Comparison of ENCODE assay signal across 10 cellular contexts in genomic region chr15:61871926-61872522, GRCh38.
DNase-seq lines count a peak whose midpoint lies in the region; ATAC-seq, FAIRE-seq and TF ChIP-seq lines count a peak whose summit lies in the region.
"Had no signal": no experiment of that assay in that cellular context is flagged by ENCODE, and none has a peak within 500 bp of the region (broad histone marks: within the 10 kb centered on the region; RNA-seq: fewer than 3 reads in every experiment).

No MANE protein-coding gene starts in this region.

- no peaks in the 10 kb centered on the region for H3K27me3 Mint-ChIP-seq in CD8-positive, alpha-beta T cell (ENCODE audit: low read depth)
- H3K27me3 Mint-ChIP-seq in stimulated activated naive CD8-positive, alpha-beta T cell treated with anti-CD3 and anti-CD28 coated beads, Interleukin-15, amount 100 ng/mL, for 72 hours, result no peaks in the 10 kb centered on the region
- H3K27me3 Mint-ChIP-seq: IgD-negative memory B cell had no signal

- H3K4me3 ChIP-seq in CD8-positive, alpha-beta T cell (ENCODE audit: low read depth, low read length), result no peak overlapping the region
- H3K4me3 ChIP-seq in ascending aorta, result no peak overlapping the region

- no peak overlapping the region for H3K4me3 Mint-ChIP-seq in CD8-positive, alpha-beta T cell
- no peak overlapping the region for H3K4me3 Mint-ChIP-seq in stimulated activated naive CD8-positive, alpha-beta T cell treated with anti-CD3 and anti-CD28 coated beads, Interleukin-15, amount 100 ng/mL, for 72 hours
- H3K4me3 Mint-ChIP-seq: IgD-negative memory B cell, immature natural killer cell had no signal

- intact Hi-C loops in CD8-positive, alpha-beta T cell (cut with DNase I, micrococcal nuclease), result loop anchor here (1.0 to 10.0 kb wide), 4 partner anchors 199 to 870 kb away; no protein-coding TSS in a partner anchor
- intact Hi-C loops in ascending aorta (cut with DNase I), result loop anchor here (10.0 kb wide), 1 partner anchor 433 kb away; no protein-coding TSS in a partner anchor

- peaks cover 74% of the 10 kb centered on the region for H3K36me3 Mint-ChIP-seq in CD8-positive, alpha-beta T cell

- H3K27me3 ChIP-seq in CD8-positive, alpha-beta T cell (ENCODE audit: insufficient read depth, low read length), result no peaks in the 10 kb centered on the region
- H3K27me3 ChIP-seq in ascending aorta, result no peaks in the 10 kb centered on the region

- TF ChIP-seq CTCF in CD8-positive, alpha-beta T cell (IDR thresholded peaks at IDR 0.05), result peak; percentile 66
- TF ChIP-seq CTCF in ascending aorta (IDR thresholded peaks at IDR 0.05), result peak in 1 of 3 experiments; percentile 33

- FAIRE-seq in HTR-8/SVneo (lab: Jason Lieb, UNC), result no peak
- FAIRE-seq in TTC549 (lab: Jason Lieb, UNC), result peak; percentile 90

- H3K9me3 ChIP-seq in CD8-positive, alpha-beta T cell (ENCODE audit: low read length), result no peaks in the 10 kb centered on the region
- H3K9me3 ChIP-seq in ascending aorta, result no peaks in the 10 kb centered on the region

- no peaks in the 10 kb centered on the region for H3K4me1 ChIP-seq in CD8-positive, alpha-beta T cell (ENCODE audit: insufficient read depth, low read length)
- H3K4me1 ChIP-seq in ascending aorta, result no peaks in the 10 kb centered on the region

- POLR2A ChIA-PET in CD8-positive, alpha-beta T cell (lab: Charles Lee), result no interaction called here

- DNase-seq in CD8-positive, alpha-beta T cell, result no peak
- peak; percentile 5 for DNase-seq in HTR-8/SVneo (ENCODE audit: insufficient read length, low spot score)
- peak; percentile 32 for DNase-seq in iris pigment epithelial cell (ENCODE audit: low read depth)
- DNase-seq in GM19238 (ENCODE audit: insufficient read length, low spot score), result no peak
- DNase-seq in ascending aorta (ENCODE audit: low spot score in 2 of 2), result no peak
- no peak for DNase-seq in stimulated activated naive CD8-positive, alpha-beta T cell treated with anti-CD3 and anti-CD28 coated beads, Interleukin-15, amount 100 ng/mL, for 72 hours
- no peak for DNase-seq in amygdala (lab: John Stamatoyannopoulos, UW)

- H3K36me3 ChIP-seq in CD8-positive, alpha-beta T cell (ENCODE audit: insufficient read depth, low read length), result peaks cover 13% of the 10 kb centered on the region
- H3K36me3 ChIP-seq in ascending aorta, result peaks cover 9 to 28% of the 10 kb centered on the region in 2 donors

- CTCF ChIA-PET in CD8-positive, alpha-beta T cell (lab: Charles Lee), result interaction anchor here (1.2 kb wide), 1 partner anchor 121 kb away, joined by 4 read pairs; no protein-coding TSS in a partner anchor

- H3K27ac Mint-ChIP-seq in CD8-positive, alpha-beta T cell, result no peak overlapping the region
- no peak overlapping the region for H3K27ac Mint-ChIP-seq in stimulated activated naive CD8-positive, alpha-beta T cell treated with anti-CD3 and anti-CD28 coated beads, Interleukin-15, amount 100 ng/mL, for 72 hours
- H3K27ac Mint-ChIP-seq: IgD-negative memory B cell had no signal

- no peak for ATAC-seq in CD8-positive, alpha-beta T cell
- ATAC-seq in stimulated activated naive CD8-positive, alpha-beta T cell treated with anti-CD3 and anti-CD28 coated beads, Interleukin-15, amount 100 ng/mL, for 72 hours, result no peak

- H3K4me1 Mint-ChIP-seq in CD8-positive, alpha-beta T cell (ENCODE audit: low read depth), result no peaks in the 10 kb centered on the region
- H3K4me1 Mint-ChIP-seq in stimulated activated naive CD8-positive, alpha-beta T cell treated with anti-CD3 and anti-CD28 coated beads, Interleukin-15, amount 100 ng/mL, for 72 hours, result no peaks in the 10 kb centered on the region

- no peak overlapping the region for H3K27ac ChIP-seq in CD8-positive, alpha-beta T cell (ENCODE audit: low read depth, low read length)
- no peak overlapping the region for H3K27ac ChIP-seq in ascending aorta

- no peaks in the 10 kb centered on the region for H3K9me3 Mint-ChIP-seq in CD8-positive, alpha-beta T cell
- no peaks in the 10 kb centered on the region for H3K9me3 Mint-ChIP-seq in stimulated activated naive CD8-positive, alpha-beta T cell treated with anti-CD3 and anti-CD28 coated beads, Interleukin-15, amount 100 ng/mL, for 72 hours
- H3K9me3 Mint-ChIP-seq: IgD-negative memory B cell, immature natural killer cell had no signal

Comparison
In these comparisons a context has a peak if more than half of its experiments do, and no peak if none do; other contexts are left out.
1. DNase-seq: peak in HTR-8/SVneo (single experiment) and iris pigment epithelial cell (single experiment); none in CD8-positive, alpha-beta T cell (0 of 7), GM19238 (single experiment), ascending aorta (0 of 2), stimulated activated naive CD8-positive, alpha-beta T cell treated with anti-CD3 and anti-CD28 coated beads, Interleukin-15, amount 100 ng/mL, for 72 hours (0 of 2) and amygdala (0 of 56).